In genomic region chr3:132787616-132788015, GRCh38 we compare ENCODE assay signal across 11 cellular contexts.
A peak's percentile ranks its signal among the peaks of the same experiment; 100 is the strongest.
DNase-seq lines count a peak whose midpoint lies in the region; ATAC-seq and TF ChIP-seq lines count a peak whose summit lies in the region.
"Had no signal": no experiment of that assay in that cellular context is flagged by ENCODE, and none has a peak within 500 bp of the region (broad histone marks: within the 10 kb centered on the region; RNA-seq: fewer than 3 reads in every experiment).

No MANE protein-coding gene starts in this region.

- no peak for ATAC-seq in HG03135 (IDR thresholded peaks at IDR 0.05; ENCODE audit: unreplicated experiment)
- no peak for ATAC-seq in GM21447 (IDR thresholded peaks at IDR 0.05; ENCODE audit: unreplicated experiment)

- no peak overlapping the region for H3K4me3 ChIP-seq in fibroblast of villous mesenchyme (ENCODE audit: low read depth, low read length)

- TF ChIP-seq CTCF in fibroblast of villous mesenchyme (IDR thresholded peaks at IDR 0.05; ENCODE audit: insufficient read depth, low read depth, low read length): no peak

- DNase-seq in DMS153 treated with DMSO at 0.1 percent for 48 hours (lab: John Stamatoyannopoulos, UW; ENCODE audit: unreplicated experiment) (peak; percentile 14), RPMI7951 (ENCODE audit: low read depth) (peak; percentile 30), fibroblast of villous mesenchyme (ENCODE audit: low read depth) (peak; percentile 41), renal cortical epithelial cell (ENCODE audit: low read depth) (peak; percentile 94), NCI-H2107 treated with DMSO at 0.1 percent for 48 hours (lab: John Stamatoyannopoulos, UW; ENCODE audit: unreplicated experiment) (no peak)
- no peak for DNase-seq in stimulated activated naive CD4-positive, alpha-beta T cell (lab: John Stamatoyannopoulos, UW)
- DNase-seq: activated B cell treated with CpG ODN at 0.5 μM for 24 hours; CD4-positive, alpha-beta memory T cell; central memory CD4-positive, alpha-beta T cell had no signal

Comparison
In these comparisons a context has a peak if more than half of its experiments do, and no peak if none do; other contexts are left out.
1. DNase-seq: peak in DMS153 treated with DMSO at 0.1 percent for 48 hours (single experiment), RPMI7951 (single experiment), fibroblast of villous mesenchyme (single experiment) and renal cortical epithelial cell (single experiment); none in NCI-H2107 treated with DMSO at 0.1 percent for 48 hours (single experiment) and stimulated activated naive CD4-positive, alpha-beta T cell (0 of 6).